In genomic region chr2:65367517-65367916, GRCh38 we compare ENCODE assay signal across 8 cellular contexts.
DNase-seq lines count a peak whose midpoint lies in the region; FAIRE-seq and TF ChIP-seq lines count a peak whose summit lies in the region.

No MANE protein-coding gene starts in this region.

- DNase-seq in SIG-M5 treated with dmso at 0.1 percent for 504 hours (lab: John Stamatoyannopoulos, UW; ENCODE audit: unreplicated experiment), result peak; percentile 81
- no peak for DNase-seq in SIG-M5 (lab: John Stamatoyannopoulos, UW)
- no peak for DNase-seq in glutamatergic neuron
- peak; percentile 57 for DNase-seq in urothelium cell line (ENCODE audit: low spot score)
- DNase-seq in COLO668 (lab: John Stamatoyannopoulos, UW; ENCODE audit: unreplicated experiment), result no peak
- DNase-seq in D721Med (ENCODE audit: insufficient read length, low spot score), result no peak
- DNase-seq in mesenteric fat pad (ENCODE audit: low spot score), result no peak

- H3K27ac ChIP-seq in SU-DHL-6 (ENCODE audit: low read depth, low read length), result peak overlapping the region; percentile 93

- peak overlapping the region; percentile 63 for H3K4me3 ChIP-seq in SU-DHL-6 (ENCODE audit: insufficient read depth, low read length, poor library complexity, severe bottlenecking)

- H3K9ac ChIP-seq in SU-DHL-6 (ENCODE audit: low read length), result peak overlapping the region; percentile 59

- H2AFZ ChIP-seq in SU-DHL-6 (ENCODE audit: low read depth, low read length, severe bottlenecking), result no peak overlapping the region

- no peaks in the 10 kb centered on the region for H3K27me3 ChIP-seq in SU-DHL-6 (ENCODE audit: low read length)

- no peak overlapping the region for H3K4me3 Mint-ChIP-seq in glutamatergic neuron (ENCODE audit: unreplicated experiment)

- peak overlapping the region; percentile 84 for H3K4me2 ChIP-seq in SU-DHL-6 (ENCODE audit: low read depth, low read length, poor library complexity, severe bottlenecking)

- FAIRE-seq in urothelium cell line (lab: Jason Lieb, UNC), result peak; percentile 30
- no peak for FAIRE-seq in D721Med (lab: Jason Lieb, UNC)

- no peaks in the 10 kb centered on the region for H3K36me3 ChIP-seq in SU-DHL-6 (ENCODE audit: low read length)

- H3K4me1 Mint-ChIP-seq in glutamatergic neuron (ENCODE audit: low read depth, unreplicated experiment), result peaks cover 70% of the 10 kb centered on the region

- peak overlapping the region; percentile 53 for H3K27ac Mint-ChIP-seq in glutamatergic neuron (ENCODE audit: unreplicated experiment)

- no peaks in the 10 kb centered on the region for H3K9me3 ChIP-seq in SU-DHL-6 (ENCODE audit: insufficient read depth, low read length)

- no peaks in the 10 kb centered on the region for H4K20me1 ChIP-seq in SU-DHL-6 (ENCODE audit: low read depth, low read length)

- H3K9me3 Mint-ChIP-seq in glutamatergic neuron (ENCODE audit: unreplicated experiment), result peaks cover 2% of the 10 kb centered on the region

- H3K36me3 Mint-ChIP-seq in glutamatergic neuron (ENCODE audit: unreplicated experiment), result no peaks in the 10 kb centered on the region

- H3K9me2 ChIP-seq in SU-DHL-6 (replicated peaks; ENCODE audit: insufficient read depth, low read length), result no peaks in the 10 kb centered on the region

- H3K27me3 Mint-ChIP-seq in glutamatergic neuron (ENCODE audit: unreplicated experiment), result no peaks in the 10 kb centered on the region

- TF ChIP-seq CTCF in SU-DHL-6 (IDR thresholded peaks at IDR 0.05; ENCODE audit: insufficient read depth, low read length, poor library complexity, severe bottlenecking) (no peak), glutamatergic neuron (IDR thresholded peaks at IDR 0.05; ENCODE audit: partially characterized antibody, unreplicated experiment) (no peak), D721Med (IDR thresholded peaks at IDR 0.05; ENCODE audit: insufficient read depth, missing control alignments) (no peak)

- H3K79me2 ChIP-seq in SU-DHL-6 (ENCODE audit: insufficient read depth, low read length), result peaks cover 88% of the 10 kb centered on the region

- H3F3A ChIP-seq in SU-DHL-6 (ENCODE audit: insufficient read depth), result peaks cover 77% of the 10 kb centered on the region

Comparison
In these comparisons a context has a peak if more than half of its experiments do, and no peak if none do; other contexts are left out.
1. DNase-seq: peak in SIG-M5 treated with dmso at 0.1 percent for 504 hours (single experiment) and urothelium cell line (single experiment); none in SIG-M5 (single experiment), glutamatergic neuron (single experiment), COLO668 (single experiment), D721Med (single experiment) and mesenteric fat pad (single experiment).